ENCODE assay signal across 12 cellular contexts in the genomic region with DNA sequence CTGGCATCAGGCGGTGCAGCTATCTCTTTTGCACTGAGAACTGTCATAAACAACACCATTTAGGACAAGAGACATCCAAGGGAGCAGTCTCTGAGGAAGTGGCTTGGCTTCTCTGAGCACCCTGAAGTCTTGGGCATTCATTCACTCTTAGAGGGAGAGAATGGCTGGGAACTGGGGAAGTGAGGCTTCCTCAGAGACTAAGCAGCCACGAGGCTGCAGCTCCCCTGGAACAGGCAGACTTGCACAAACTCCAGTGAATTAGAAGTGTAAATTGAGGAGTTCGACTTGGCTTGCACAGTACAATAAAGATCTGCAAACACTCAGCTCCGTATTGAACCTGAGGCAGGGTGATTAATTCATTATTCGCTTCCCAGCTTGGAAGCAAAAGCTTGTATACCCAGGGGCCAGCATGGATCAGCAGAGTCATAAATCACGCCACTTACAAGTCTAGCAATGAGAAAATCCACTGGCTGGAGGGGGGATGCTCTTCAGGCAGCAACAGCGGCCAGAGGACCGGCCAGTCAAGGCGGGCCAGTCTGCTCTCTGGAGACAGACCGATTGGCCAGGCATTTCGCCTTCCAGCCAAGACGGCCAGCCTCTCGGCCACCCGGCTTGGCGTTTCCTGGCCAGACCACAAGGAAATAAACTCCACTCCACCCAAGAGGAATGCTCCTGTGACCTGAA.
DNase-seq lines count a peak whose midpoint lies in the region; ATAC-seq and TF ChIP-seq lines count a peak whose summit lies in the region.
"Had no signal": no experiment of that assay in that cellular context is flagged by ENCODE, and none has a peak within 500 bp of the region (broad histone marks: within the 10 kb centered on the region; RNA-seq: fewer than 3 reads in every experiment).

No MANE protein-coding gene starts in this region.

- H3K27me3 ChIP-seq in ACC112 (ENCODE audit: insufficient read depth, low read length) (no peaks in the 10 kb centered on the region), osteoblast (ENCODE audit: insufficient read depth, low read length) (peaks cover 3% of the 10 kb centered on the region)
- H3K27me3 ChIP-seq: right lobe of liver had no signal

- H2AFZ ChIP-seq in ACC112 (ENCODE audit: low read length, unreplicated experiment) (peak overlapping the region; percentile 70), osteoblast (ENCODE audit: low read length) (peak overlapping the region; percentile 82)

- H3K36me3 ChIP-seq in ACC112 (ENCODE audit: insufficient read depth, low read length) = no peaks in the 10 kb centered on the region
- H3K36me3 ChIP-seq in osteoblast (ENCODE audit: insufficient read depth, low read length) = no peaks in the 10 kb centered on the region
- H3K36me3 ChIP-seq: right lobe of liver had no signal

- TF ChIP-seq CTCF in fibroblast of the aortic adventitia (IDR thresholded peaks at IDR 0.05; ENCODE audit: insufficient read depth, low read length) = no peak
- TF ChIP-seq CTCF in osteoblast (IDR thresholded peaks at IDR 0.05; ENCODE audit: extremely low read depth, low read depth, low read length) = no peak

- no peaks in the 10 kb centered on the region for H3K9me3 ChIP-seq in osteoblast (ENCODE audit: low read depth, low read length)
- H3K9me3 ChIP-seq: right lobe of liver had no signal

- ATAC-seq in GM21390 (IDR thresholded peaks at IDR 0.05; ENCODE audit: unreplicated experiment) (no peak), GM18519 (IDR thresholded peaks at IDR 0.05; ENCODE audit: low FRiP score, unreplicated experiment) (no peak), HG02870 (IDR thresholded peaks at IDR 0.05; ENCODE audit: unreplicated experiment) (no peak)
- ATAC-seq: K562 had no signal

- peak; percentile 22 for DNase-seq in NCI-H1417 treated with DMSO at 0.1 percent for 48 hours (lab: John Stamatoyannopoulos, UW)
- DNase-seq in fibroblast of the aortic adventitia (ENCODE audit: low read depth) = peak; percentile 97
- peak; percentile 43 for DNase-seq in osteoblast (ENCODE audit: insufficient read length, low spot score, missing footprints)
- DNase-seq in epidermal melanocyte (ENCODE audit: insufficient read length, low spot score) = no peak
- DNase-seq: activated CD4-positive, CD25-positive, alpha-beta regulatory T cell treated with anti-CD3 and anti-CD28 coated beads, Interleukin-2, amount 50 U/mL, for 72 hours; AML-193 had no signal

- H3K79me2 ChIP-seq in ACC112 (ENCODE audit: control insufficient read depth, insufficient read depth, low read length, unreplicated experiment) (no peaks in the 10 kb centered on the region), osteoblast (ENCODE audit: insufficient read depth, low read length) (no peaks in the 10 kb centered on the region)

- H3K4me1 ChIP-seq in ACC112 (ENCODE audit: control insufficient read depth, insufficient read depth, low read length, unreplicated experiment) (peaks cover 20% of the 10 kb centered on the region), osteoblast (ENCODE audit: insufficient read depth, low read length) (peaks cover 6% of the 10 kb centered on the region)
- H3K4me1 ChIP-seq: right lobe of liver had no signal

- peak overlapping the region; percentile 64 for H3K4me3 ChIP-seq in ACC112 (ENCODE audit: low read depth, low read length)
- peak overlapping the region; percentile 10 for H3K4me3 ChIP-seq in fibroblast of the aortic adventitia (ENCODE audit: low read depth, low read length)
- peak overlapping the region; percentile 50 for H3K4me3 ChIP-seq in osteoblast (ENCODE audit: insufficient read depth, low read length)
- H3K4me3 ChIP-seq: K562, right lobe of liver had no signal

- H3K4me2 ChIP-seq in osteoblast (ENCODE audit: insufficient read depth, low read length) = peak overlapping the region; percentile 70

- H3K27ac ChIP-seq in ACC112 (ENCODE audit: low read depth, low read length) = no peak overlapping the region
- no peak overlapping the region for H3K27ac ChIP-seq in osteoblast (ENCODE audit: low read depth, low read length)
- H3K27ac ChIP-seq: right lobe of liver had no signal

- H4K20me1 ChIP-seq in osteoblast (ENCODE audit: insufficient read depth, low read length) = no peaks in the 10 kb centered on the region

Comparison
In these comparisons a context has a peak if more than half of its experiments do, and no peak if none do; other contexts are left out.
1. H3K4me3 ChIP-seq: peak in every context shown above with its lines; median percentile 64 in ACC112; 50 in osteoblast; 10 in fibroblast of the aortic adventitia.